11 cellular contexts compared by ENCODE assay signal in the genomic region with DNA sequence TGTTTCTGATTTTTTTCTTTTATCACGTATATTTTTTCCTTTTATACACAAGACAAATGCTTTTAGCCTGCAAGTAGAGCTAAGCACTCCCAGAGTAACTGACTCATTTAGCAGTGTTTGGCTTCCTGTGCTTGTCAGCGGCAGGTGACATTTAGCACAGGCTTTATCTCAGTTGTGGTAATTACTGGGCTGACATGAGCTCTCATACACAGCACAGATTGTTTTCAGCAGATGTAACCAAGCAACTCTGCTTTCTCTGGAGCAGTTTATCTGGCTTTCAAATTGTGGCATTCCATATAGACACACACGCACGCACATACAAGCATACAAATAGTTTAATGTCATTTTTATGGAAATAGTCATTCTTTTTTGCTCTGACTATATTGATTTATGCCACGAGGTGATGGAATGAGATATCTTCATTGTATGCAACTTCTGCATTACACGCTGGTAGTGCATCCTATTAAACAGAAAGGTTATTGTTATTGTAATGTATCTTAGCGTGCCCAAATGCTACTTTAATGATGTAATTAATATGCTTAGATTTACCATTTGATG.
DNase-seq lines count a peak whose midpoint lies in the region; ATAC-seq and TF ChIP-seq lines count a peak whose summit lies in the region.
"Had no signal": no experiment of that assay in that cellular context is flagged by ENCODE, and none has a peak within 500 bp of the region (broad histone marks: within the 10 kb centered on the region; RNA-seq: fewer than 3 reads in every experiment).

No MANE protein-coding gene starts in this region.

- WGBS in right lobe of liver (ENCODE audit: insufficient coverage, low coverage, low lambda C conversion rate, missing lambda C conversion rate) = 56% methylated on average over 7 of the region's 7 CpGs

- peaks cover 32% of the 10 kb centered on the region for H3K4me1 ChIP-seq in left ventricle myocardium inferior
- H3K4me1 ChIP-seq in right lobe of liver = no peaks in the 10 kb centered on the region

- H3K27me3 Mint-ChIP-seq in activated T-helper 2 cell treated with anti-CD3 and anti-CD28 coated beads, Interferon-gamma antibody, Interleukin-2, Interleukin-4, amounts not matched to agents 10 μg/mL and 5 μg/mL and 100 μg/mL, durations not matched to agents 14 hours and 24 hours and 36 hours (ENCODE audit: low read depth) = no peaks in the 10 kb centered on the region
- H3K27me3 Mint-ChIP-seq: B cell; effector memory CD8-positive, alpha-beta T cell; naive thymus-derived CD8-positive, alpha-beta T cell had no signal

- ATAC-seq in right lobe of liver (no peak), HG02885 (IDR thresholded peaks at IDR 0.05; ENCODE audit: poor library complexity, unreplicated experiment) (no peak)
- ATAC-seq: effector memory CD8-positive, alpha-beta T cell; naive thymus-derived CD8-positive, alpha-beta T cell had no signal

- no peaks in the 10 kb centered on the region for H3K27me3 ChIP-seq in left ventricle myocardium inferior (ENCODE audit: low read depth)
- no peaks in the 10 kb centered on the region for H3K27me3 ChIP-seq in right lobe of liver

- peaks cover 3% of the 10 kb centered on the region for H3K9me3 Mint-ChIP-seq in activated T-helper 2 cell treated with anti-CD3 and anti-CD28 coated beads, Interferon-gamma antibody, Interleukin-2, Interleukin-4, amounts not matched to agents 10 μg/mL and 5 μg/mL and 100 μg/mL, durations not matched to agents 14 hours and 24 hours and 36 hours
- H3K9me3 Mint-ChIP-seq: effector memory CD8-positive, alpha-beta T cell had no signal

- no peak for TF ChIP-seq POLR2A in right lobe of liver (IDR thresholded peaks at IDR 0.05)

- H3K4me3 ChIP-seq in AG04449 (ENCODE audit: low read depth, low read length) (no peak overlapping the region), left ventricle myocardium inferior (peak overlapping the region; percentile 28), right lobe of liver (no peak overlapping the region)

- TF ChIP-seq CTCF in AG04449 (IDR thresholded peaks at IDR 0.05; ENCODE audit: insufficient read depth, low read length, missing control alignments) (no peak), left ventricle myocardium inferior (IDR thresholded peaks at IDR 0.05; ENCODE audit: borderline replicate concordance) (no peak), right lobe of liver (IDR thresholded peaks at IDR 0.05) (no peak)

- H3K27ac Mint-ChIP-seq in activated T-helper 2 cell treated with anti-CD3 and anti-CD28 coated beads, Interferon-gamma antibody, Interleukin-2, Interleukin-4, amounts not matched to agents 10 μg/mL and 5 μg/mL and 100 μg/mL, durations not matched to agents 14 hours and 24 hours and 36 hours = no peak overlapping the region
- H3K27ac Mint-ChIP-seq: B cell; effector memory CD8-positive, alpha-beta T cell; naive thymus-derived CD8-positive, alpha-beta T cell had no signal

- H3K4me3 Mint-ChIP-seq in activated T-helper 2 cell treated with anti-CD3 and anti-CD28 coated beads, Interferon-gamma antibody, Interleukin-2, Interleukin-4, amounts not matched to agents 10 μg/mL and 5 μg/mL and 100 μg/mL, durations not matched to agents 14 hours and 24 hours and 36 hours (ENCODE audit: low read depth) = no peak overlapping the region
- H3K4me3 Mint-ChIP-seq: B cell; effector memory CD8-positive, alpha-beta T cell; naive thymus-derived CD8-positive, alpha-beta T cell had no signal

- POLR2A ChIA-PET in AG04449 (lab: Yijun Ruan, JAX) = no interaction called here

- H3K4me1 Mint-ChIP-seq in activated T-helper 2 cell treated with anti-CD3 and anti-CD28 coated beads, Interferon-gamma antibody, Interleukin-2, Interleukin-4, amounts not matched to agents 10 μg/mL and 5 μg/mL and 100 μg/mL, durations not matched to agents 14 hours and 24 hours and 36 hours (ENCODE audit: low read depth) = peaks cover 2% of the 10 kb centered on the region
- H3K4me1 Mint-ChIP-seq: B cell; naive thymus-derived CD8-positive, alpha-beta T cell had no signal

- DNase-seq in AG04449 (ENCODE audit: low read depth, low spot score) (peak; percentile 24), NCI-H1092 (lab: John Stamatoyannopoulos, UW) (peak; percentile 66), SHP77 treated with DMSO at 0.1 percent for 48 hours (lab: John Stamatoyannopoulos, UW) (peak; percentile 84), left ventricle myocardium inferior (no peak), right lobe of liver (no peak), NOMO-1 (lab: John Stamatoyannopoulos, UW; ENCODE audit: unreplicated experiment in 2 of 2) (no peak)
- DNase-seq in activated T-helper 2 cell treated with anti-CD3 and anti-CD28 coated beads, Interferon-gamma antibody, Interleukin-2, Interleukin-4, amounts not matched to agents 10 μg/mL and 5 μg/mL and 100 μg/mL, durations not matched to agents 14 hours and 24 hours and 36 hours (ENCODE audit: low spot score) = no peak
- DNase-seq: effector memory CD8-positive, alpha-beta T cell; naive thymus-derived CD8-positive, alpha-beta T cell had no signal

- H3K36me3 ChIP-seq in left ventricle myocardium inferior (no peaks in the 10 kb centered on the region), right lobe of liver (no peaks in the 10 kb centered on the region)

- no peaks in the 10 kb centered on the region for H3K9me3 ChIP-seq in left ventricle myocardium inferior (replicated peaks)
- no peaks in the 10 kb centered on the region for H3K9me3 ChIP-seq in right lobe of liver

- CTCF ChIA-PET in AG04449 (lab: Yijun Ruan, JAX) = no interaction called here

- no peaks in the 10 kb centered on the region for H3K36me3 Mint-ChIP-seq in activated T-helper 2 cell treated with anti-CD3 and anti-CD28 coated beads, Interferon-gamma antibody, Interleukin-2, Interleukin-4, amounts not matched to agents 10 μg/mL and 5 μg/mL and 100 μg/mL, durations not matched to agents 14 hours and 24 hours and 36 hours (ENCODE audit: low read depth)
- H3K36me3 Mint-ChIP-seq: naive thymus-derived CD8-positive, alpha-beta T cell had no signal

- intact Hi-C loops in left ventricle myocardium inferior (cut with micrococcal nuclease) = no loop called here
- intact Hi-C loops in activated T-helper 2 cell treated with anti-CD3 and anti-CD28 coated beads, Interferon-gamma antibody, Interleukin-2, Interleukin-4, amounts not matched to agents 10 μg/mL and 5 μg/mL and 100 μg/mL, durations not matched to agents 14 hours and 24 hours and 36 hours (cut with micrococcal nuclease) = loop anchor here (1.0 to 2.0 kb wide), 2 partner anchors 9 to 19 kb away; no protein-coding TSS in a partner anchor
- intact Hi-C loops in right lobe of liver (cut with DNase I) = no loop called here

- H3K27ac ChIP-seq in left ventricle myocardium inferior (replicated peaks) = peak overlapping the region; percentile 89
- H3K27ac ChIP-seq in right lobe of liver = no peak overlapping the region

Comparison
In these comparisons a context has a peak if more than half of its experiments do, and no peak if none do; other contexts are left out.
1. DNase-seq: peak in AG04449 (single experiment), NCI-H1092 (single experiment) and SHP77 treated with DMSO at 0.1 percent for 48 hours (single experiment); none in left ventricle myocardium inferior (single experiment), activated T-helper 2 cell treated with anti-CD3 and anti-CD28 coated beads, Interferon-gamma antibody, Interleukin-2, Interleukin-4, amounts not matched to agents 10 μg/mL and 5 μg/mL and 100 μg/mL, durations not matched to agents 14 hours and 24 hours and 36 hours (single experiment), right lobe of liver (0 of 3) and NOMO-1 (0 of 2).